ENCODE assay signal across 11 cellular contexts in genomic region chr10:5581670-5582566, GRCh38. TPM values are rescaled to one million over a fixed set of nuclear protein-coding genes. Genes with fewer than 3 reads are reported as not detected.
DNase-seq lines count a peak whose midpoint lies in the region; ATAC-seq and TF ChIP-seq lines count a peak whose summit lies in the region.
"Had no signal": no experiment of that assay in that cellular context is flagged by ENCODE, and none has a peak within 500 bp of the region (broad histone marks: within the 10 kb centered on the region; RNA-seq: fewer than 3 reads in every experiment).

No MANE protein-coding gene starts in this region.

- ATAC-seq in GM19035 (IDR thresholded peaks at IDR 0.05; ENCODE audit: unreplicated experiment), result peak; percentile 55
- ATAC-seq in HG02642 (IDR thresholded peaks at IDR 0.05; ENCODE audit: poor library complexity, unreplicated experiment), result peak; percentile 48
- ATAC-seq in HG03575 (IDR thresholded peaks at IDR 0.05; ENCODE audit: extremely low read depth, insufficient number of reproducible peaks, low FRiP score, unreplicated experiment), result peak; percentile 34
- no peak for ATAC-seq in HG03097 (IDR thresholded peaks at IDR 0.05; ENCODE audit: low FRiP score, unreplicated experiment)

- TF ChIP-seq EP300 in sigmoid colon (IDR thresholded peaks at IDR 0.05), result no peak

- TF ChIP-seq POLR2A in sigmoid colon (IDR thresholded peaks at IDR 0.05), result no peak

- DNase-seq in sigmoid colon (peak; percentile 56), NCI-H187 treated with DMSO at 0.1 percent for 48 hours (lab: John Stamatoyannopoulos, UW) (no peak), nephron progenitor cell (no peak)
- DNase-seq: DMS153, T-helper 9 cell had no signal

- TF ChIP-seq CTCF in sigmoid colon (IDR thresholded peaks at IDR 0.05) (no peak), nephron progenitor cell (IDR thresholded peaks at IDR 0.05) (no peak)

- no peaks in the 10 kb centered on the region for H3K36me3 ChIP-seq in sigmoid colon

- intact Hi-C loops in sigmoid colon (cut with DNase I), result loop anchor here (5.0 kb wide), 1 partner anchor 40 kb away; no protein-coding TSS in a partner anchor

- peaks cover 4% of the 10 kb centered on the region for H3K36me3 Mint-ChIP-seq in nephron progenitor cell (ENCODE audit: low read depth)
- H3K36me3 Mint-ChIP-seq: activated naive CD4-positive, alpha-beta T cell treated with anti-CD3 and anti-CD28 coated beads, Interleukin-2, amount 50 U/mL, for 24 hours had no signal

- peaks cover 38% of the 10 kb centered on the region for H3K4me1 Mint-ChIP-seq in nephron progenitor cell
- H3K4me1 Mint-ChIP-seq: activated naive CD4-positive, alpha-beta T cell treated with anti-CD3 and anti-CD28 coated beads, Interleukin-2, amount 50 U/mL, for 24 hours had no signal

- H3K4me3 Mint-ChIP-seq in nephron progenitor cell, result no peak overlapping the region
- H3K4me3 Mint-ChIP-seq: activated naive CD4-positive, alpha-beta T cell treated with anti-CD3 and anti-CD28 coated beads, Interleukin-2, amount 50 U/mL, for 24 hours had no signal

- H3K27ac Mint-ChIP-seq in nephron progenitor cell, result no peak overlapping the region
- H3K27ac Mint-ChIP-seq: activated naive CD4-positive, alpha-beta T cell treated with anti-CD3 and anti-CD28 coated beads, Interleukin-2, amount 50 U/mL, for 24 hours had no signal

- WGBS in sigmoid colon, 2 donors, result 80 to 95% methylated on average over 11 of the region's 11 CpGs

- no peaks in the 10 kb centered on the region for H3K27me3 ChIP-seq in sigmoid colon

- peaks cover 12% of the 10 kb centered on the region for H3K9me3 Mint-ChIP-seq in nephron progenitor cell
- H3K9me3 Mint-ChIP-seq: activated naive CD4-positive, alpha-beta T cell treated with anti-CD3 and anti-CD28 coated beads, Interleukin-2, amount 50 U/mL, for 24 hours had no signal

- peaks cover 0 to 15% (median 9%) of the 10 kb centered on the region in 4 donors for H3K4me1 ChIP-seq in sigmoid colon

- no peak overlapping the region for H3K27ac ChIP-seq in sigmoid colon

- peaks cover 5% of the 10 kb centered on the region for H3K27me3 Mint-ChIP-seq in nephron progenitor cell (ENCODE audit: low read depth, poor library complexity)

- peaks cover 0 to 4% (median 0%) of the 10 kb centered on the region in 4 donors for H3K9me3 ChIP-seq in sigmoid colon

- H3K4me3 ChIP-seq in sigmoid colon, result no peak overlapping the region

RNA-seq across cellular contexts. Expression of gene CALML3, which starts 57.2 kb away (rescaled TPM):
- not detected for total RNA-seq in sigmoid colon
- under 1 TPM in 1 of 3 donors, not detected in 2; 0.15 TPM for polyA plus RNA-seq in sigmoid colon
- total RNA-seq: epithelial cell of proximal tubule had no signal
